ENCODE assay signal across 19 cellular contexts in genomic region chr22:27796829-27797792, GRCh38. TPM values are rescaled to one million over a fixed set of nuclear protein-coding genes. Genes with fewer than 3 reads are reported as not detected.
A peak's percentile ranks its signal among the peaks of the same experiment; 100 is the strongest.
DNase-seq lines count a peak whose midpoint lies in the region; ATAC-seq, FAIRE-seq and TF ChIP-seq lines count a peak whose summit lies in the region.
"Had no signal": no experiment of that assay in that cellular context is flagged by ENCODE, and none has a peak within 500 bp of the region (broad histone marks: within the 10 kb centered on the region; RNA-seq: fewer than 3 reads in every experiment).

No MANE protein-coding gene starts in this region.

- no peak overlapping the region for H3K4me3 Mint-ChIP-seq in stimulated activated memory B cell treated with anti-CD40 and anti-IgM and Interleukin-4, amounts not matched to agents 10 μg/mL and 1 μg/mL and 100 μg/mL, for 72 hours
- H3K4me3 Mint-ChIP-seq: activated CD8-positive, alpha-beta memory T cell treated with anti-CD3 and anti-CD28 coated beads, Interleukin-2, amount 10 ng/mL, durations not matched to agents 7 days and 5 days; B cell; memory B cell had no signal

- peak in 1 of 2 experiments; percentile 40 for DNase-seq in SJCRH30
- peak; percentile 72 for DNase-seq in kidney
- DNase-seq in ecto neural progenitor cell (ENCODE audit: low spot score): no peak
- DNase-seq in islet precursor cell: no peak
- DNase-seq in GM19239 (ENCODE audit: insufficient read length, low spot score): no peak
- DNase-seq: activated CD8-positive, alpha-beta memory T cell treated with anti-CD3 and anti-CD28 coated beads, Interleukin-2, amount 10 ng/mL, durations not matched to agents 7 days and 5 days; DMS153; erythroblast; NCI-H1694; NCI-H526 treated with DMSO at 0.1 percent for 48 hours; thyroid gland had no signal

- TF ChIP-seq CTCF in kidney (IDR thresholded peaks at IDR 0.05; ENCODE audit: borderline replicate concordance, extremely low read depth, insufficient read depth): no peak

- no peaks in the 10 kb centered on the region for H3K36me3 Mint-ChIP-seq in stimulated activated memory B cell treated with anti-CD40 and anti-IgM and Interleukin-4, amounts not matched to agents 10 μg/mL and 1 μg/mL and 100 μg/mL, for 72 hours
- H3K36me3 Mint-ChIP-seq: activated CD8-positive, alpha-beta memory T cell treated with anti-CD3 and anti-CD28 coated beads, Interleukin-2, amount 10 ng/mL, durations not matched to agents 7 days and 5 days; memory B cell had no signal

- H3K27ac Mint-ChIP-seq in stimulated activated memory B cell treated with anti-CD40 and anti-IgM and Interleukin-4, amounts not matched to agents 10 μg/mL and 1 μg/mL and 100 μg/mL, for 72 hours: no peak overlapping the region
- H3K27ac Mint-ChIP-seq: activated CD8-positive, alpha-beta memory T cell treated with anti-CD3 and anti-CD28 coated beads, Interleukin-2, amount 10 ng/mL, durations not matched to agents 7 days and 5 days; B cell; memory B cell had no signal

- H3K9ac ChIP-seq in kidney (ENCODE audit: low read length in 2 of 2): no peak overlapping the region
- H3K9ac ChIP-seq: parathyroid adenoma had no signal

- H3K4me1 ChIP-seq in SJCRH30 (peaks cover 20% of the 10 kb centered on the region), ectodermal cell (ENCODE audit: control insufficient read depth, insufficient read depth, low read length) (peaks cover 59% of the 10 kb centered on the region), kidney (ENCODE audit: control insufficient read depth in 1 of 2, insufficient read depth in 1 of 2, low read depth in 1 of 2, low read length in 2 of 2) (peaks cover 0 to 8% of the 10 kb centered on the region in 2 donors)
- H3K4me1 ChIP-seq: parathyroid adenoma had no signal

- intact Hi-C loops in kidney (cut with DNase I): no loop called here

- H3K4me1 Mint-ChIP-seq in stimulated activated memory B cell treated with anti-CD40 and anti-IgM and Interleukin-4, amounts not matched to agents 10 μg/mL and 1 μg/mL and 100 μg/mL, for 72 hours: peaks cover 2% of the 10 kb centered on the region
- H3K4me1 Mint-ChIP-seq: memory B cell had no signal

- peak overlapping the region; percentile 98 for H3K4me3 ChIP-seq in SJCRH30
- H3K4me3 ChIP-seq in ectodermal cell (ENCODE audit: insufficient read depth, low read depth, low read length): peak overlapping the region; percentile 59
- no peak overlapping the region for H3K4me3 ChIP-seq in kidney (ENCODE audit: low read length in 2 of 2)
- H3K4me3 ChIP-seq: thyroid gland had no signal

- H3K27ac ChIP-seq in SJCRH30: peak overlapping the region; percentile 90
- no peak overlapping the region for H3K27ac ChIP-seq in ectodermal cell (ENCODE audit: insufficient read depth, low read depth, low read length, poor library complexity, severe bottlenecking)
- H3K27ac ChIP-seq in kidney (ENCODE audit: low read depth in 2 of 2, low read length in 2 of 2): no peak overlapping the region
- H3K27ac ChIP-seq: parathyroid adenoma had no signal

- WGBS in ectodermal cell, 2 experiments: 75% methylated on average over 86 of the region's 86 CpGs

- H3K27me3 ChIP-seq in SJCRH30 (no peaks in the 10 kb centered on the region), ectodermal cell (ENCODE audit: control insufficient read depth, insufficient read depth, low read length, poor library complexity, severe bottlenecking) (peaks cover 28% of the 10 kb centered on the region)
- H3K27me3 ChIP-seq: thyroid gland had no signal

- H3K9me3 ChIP-seq in SJCRH30 (replicated peaks) (no peaks in the 10 kb centered on the region), ectodermal cell (ENCODE audit: control insufficient read depth, low read length) (no peaks in the 10 kb centered on the region), kidney (ENCODE audit: control insufficient read depth in 1 of 2, low read length in 2 of 2) (no peaks in the 10 kb centered on the region)
- H3K9me3 ChIP-seq: thyroid gland had no signal

- FAIRE-seq in kidney (lab: Jason Lieb, UNC) (no peak), GM19239 (lab: Jason Lieb, UNC) (no peak)

- H3K27me3 Mint-ChIP-seq in stimulated activated memory B cell treated with anti-CD40 and anti-IgM and Interleukin-4, amounts not matched to agents 10 μg/mL and 1 μg/mL and 100 μg/mL, for 72 hours: peaks cover 15% of the 10 kb centered on the region

- ATAC-seq in stimulated activated memory B cell treated with anti-CD40 and anti-IgM and Interleukin-4, amounts not matched to agents 10 μg/mL and 1 μg/mL and 100 μg/mL, for 72 hours: peak; percentile 46
- ATAC-seq in GM18517 (IDR thresholded peaks at IDR 0.05; ENCODE audit: unreplicated experiment): no peak
- ATAC-seq: activated CD8-positive, alpha-beta memory T cell treated with anti-CD3 and anti-CD28 coated beads, Interleukin-2, amount 10 ng/mL, durations not matched to agents 7 days and 5 days; HCT116; Panc1 had no signal

- H3K9me3 Mint-ChIP-seq in stimulated activated memory B cell treated with anti-CD40 and anti-IgM and Interleukin-4, amounts not matched to agents 10 μg/mL and 1 μg/mL and 100 μg/mL, for 72 hours: no peaks in the 10 kb centered on the region
- H3K9me3 Mint-ChIP-seq: memory B cell had no signal

- H3K36me3 ChIP-seq in SJCRH30 (peaks cover 49% of the 10 kb centered on the region), ectodermal cell (ENCODE audit: control insufficient read depth, insufficient read depth, low read length) (peaks cover 6% of the 10 kb centered on the region), kidney (ENCODE audit: control insufficient read depth in 1 of 2, insufficient read depth in 2 of 2, low read length in 2 of 2) (no peaks in the 10 kb centered on the region)
- H3K36me3 ChIP-seq: thyroid gland had no signal

RNA-seq across cellular contexts. Expression of gene MN1, which starts 4.4 kb away (rescaled TPM):
- 36.1 and 36.6 TPM in 2 replicates for total RNA-seq in SJCRH30 (2014; rRNA removed; shearing (Covaris generic))
- 41.5 TPM for polyA plus RNA-seq in ectodermal cell (2013, experiment 1 of 4)
- polyA plus RNA-seq in ectodermal cell (2013, experiment 2 of 4): 40.8 TPM
- 31.0 TPM for polyA plus RNA-seq in ectodermal cell (2013, experiment 3 of 4)
- 31.6 TPM for polyA plus RNA-seq in ectodermal cell (2013, experiment 4 of 4)
- 3.2 TPM for total RNA-seq in kidney
- polyA plus RNA-seq in kidney (ENCODE audit: insufficient read depth, low read depth, low replicate concordance): 0.92 TPM

Comparison
In these comparisons a context has a peak if more than half of its experiments do, and no peak if none do; other contexts are left out.
1. H3K4me3 ChIP-seq: peak in SJCRH30 (single experiment) and ectodermal cell (single experiment); none in kidney (0 of 2).